ENCODE assay signal across 8 cellular contexts in genomic region chr11:118883368-118884071, GRCh38. TPM values are rescaled to one million over a fixed set of nuclear protein-coding genes. Genes with fewer than 3 reads are reported as not detected.
DNase-seq lines count a peak whose midpoint lies in the region; ATAC-seq and TF ChIP-seq lines count a peak whose summit lies in the region.

TSS of gene CXCR5 (plus strand) at chr11:118883892. CDS start at chr11:118883942, 50 bp downstream.

- in situ Hi-C loops in GM13977 (cut with MboI; ENCODE audit: low pct_unique_long_range_greater_than_20kb, low sequenced_read_pairs, unreplicated experiment), result no loop called here

- peaks cover 5% of the 10 kb centered on the region for H3K4me1 Mint-ChIP-seq in glutamatergic neuron (ENCODE audit: low read depth, unreplicated experiment)
- H3K4me1 Mint-ChIP-seq in mesothelial cell of epicardium, result peaks cover 5% of the 10 kb centered on the region

- H3K36me3 Mint-ChIP-seq in glutamatergic neuron (ENCODE audit: unreplicated experiment) (no peaks in the 10 kb centered on the region), mesothelial cell of epicardium (no peaks in the 10 kb centered on the region)

- no peaks in the 10 kb centered on the region for H3K27me3 Mint-ChIP-seq in glutamatergic neuron (ENCODE audit: unreplicated experiment)
- peaks cover 7% of the 10 kb centered on the region for H3K27me3 Mint-ChIP-seq in mesothelial cell of epicardium (ENCODE audit: low read depth)

- H3K9me3 ChIP-seq in right atrium auricular region, result no peaks in the 10 kb centered on the region

- peak within 1 kb of the TSS; percentile 30 for H3K4me3 Mint-ChIP-seq in glutamatergic neuron (ENCODE audit: unreplicated experiment)
- no peak within 1 kb of the TSS for H3K4me3 Mint-ChIP-seq in mesothelial cell of epicardium

- H3K36me3 ChIP-seq in right atrium auricular region, result no peaks in the 10 kb centered on the region

- DNase-seq in GM13977 (ENCODE audit: low spot score), result peak; percentile 80
- DNase-seq in glutamatergic neuron, result no peak
- DNase-seq in caudate nucleus (lab: John Stamatoyannopoulos, UW), result no peak
- no peak for DNase-seq in right atrium auricular region (ENCODE audit: low spot score)
- no peak for DNase-seq in DMS79 treated with DMSO at 0.1 percent for 48 hours (lab: John Stamatoyannopoulos, UW)
- no peak for DNase-seq in mesothelial cell of epicardium (ENCODE audit: low spot score in 2 of 2, unreplicated experiment in 2 of 2)

- TF ChIP-seq CTCF in GM13977 (IDR thresholded peaks at IDR 0.05; ENCODE audit: extremely low read depth, insufficient read depth, missing control alignments) (peak; percentile 9), glutamatergic neuron (IDR thresholded peaks at IDR 0.05; ENCODE audit: partially characterized antibody, unreplicated experiment) (no peak), right atrium auricular region (IDR thresholded peaks at IDR 0.05) (no peak), mesothelial cell of epicardium (IDR thresholded peaks at IDR 0.05; ENCODE audit: unreplicated experiment) (no peak)

- no peak within 1 kb of the TSS for H3K27ac ChIP-seq in caudate nucleus (ENCODE audit: low read depth, low read length)
- no peak within 1 kb of the TSS for H3K27ac ChIP-seq in right atrium auricular region

- peaks cover 0 to 16% of the 10 kb centered on the region in 2 donors for H3K4me1 ChIP-seq in right atrium auricular region

- H3K4me3 ChIP-seq in right atrium auricular region, result no peak within 1 kb of the TSS

- no peaks in the 10 kb centered on the region for H3K27me3 ChIP-seq in right atrium auricular region

- peak; percentile 76 for ATAC-seq in HG02610 (IDR thresholded peaks at IDR 0.05; ENCODE audit: unreplicated experiment)
- ATAC-seq in SK-N-SH treated with all-trans-retinoic acid at 6 μM for 48 hours, result peak; percentile 10; the same call in 1 of the 3 replicates

- H3K9me3 Mint-ChIP-seq in glutamatergic neuron (ENCODE audit: unreplicated experiment), result peaks cover 2% of the 10 kb centered on the region
- H3K9me3 Mint-ChIP-seq in mesothelial cell of epicardium, result no peaks in the 10 kb centered on the region

- H3K27ac Mint-ChIP-seq in glutamatergic neuron (ENCODE audit: unreplicated experiment) (no peak within 1 kb of the TSS), mesothelial cell of epicardium (no peak within 1 kb of the TSS)

TF ChIP-seq in SK-N-SH treated with all-trans-retinoic acid at 6 μM for 48 hours, 23 proteins besides CTCF, POLR2A, EP300 and RAD21:
- no peak for TF ChIP-seq TOX (CRISPR knock-in tag; IDR thresholded peaks at IDR 0.05; ENCODE audit: borderline replicate concordance)
- no peak for TF ChIP-seq TSHZ2 (CRISPR knock-in tag; IDR thresholded peaks at IDR 0.05)
- TF ChIP-seq CSDC2 (CRISPR knock-in tag; IDR thresholded peaks at IDR 0.05), result no peak
- TF ChIP-seq ZNF565 (CRISPR knock-in tag; conservative IDR thresholded peaks at IDR 0.05; ENCODE audit: low read depth), result no peak
- TF ChIP-seq TCF4 (CRISPR knock-in tag; IDR thresholded peaks at IDR 0.05; ENCODE audit: borderline replicate concordance), result no peak
- TF ChIP-seq CREB5 (CRISPR knock-in tag; IDR thresholded peaks at IDR 0.05; ENCODE audit: low read depth), result no peak
- TF ChIP-seq ZFP30 (CRISPR knock-in tag; IDR thresholded peaks at IDR 0.05), result no peak
- TF ChIP-seq PPARA (CRISPR knock-in tag; IDR thresholded peaks at IDR 0.05; ENCODE audit: borderline replicate concordance), result no peak
- TF ChIP-seq RARB (CRISPR knock-in tag; IDR thresholded peaks at IDR 0.05), result no peak
- no peak for TF ChIP-seq BACH2 (CRISPR knock-in tag; IDR thresholded peaks at IDR 0.05; ENCODE audit: borderline replicate concordance)
- TF ChIP-seq POU6F1 (CRISPR knock-in tag; IDR thresholded peaks at IDR 0.05; ENCODE audit: borderline replicate concordance, low read depth), result no peak
- no peak for TF ChIP-seq ISL1 (CRISPR knock-in tag; IDR thresholded peaks at IDR 0.05)
- TF ChIP-seq ARNTL (CRISPR knock-in tag; IDR thresholded peaks at IDR 0.05; ENCODE audit: borderline replicate concordance, low read depth), result no peak
- no peak for TF ChIP-seq GLIS3 (CRISPR knock-in tag; IDR thresholded peaks at IDR 0.05)
- no peak for TF ChIP-seq ZC3H10 (CRISPR knock-in tag; IDR thresholded peaks at IDR 0.05)
- TF ChIP-seq PATZ1 (CRISPR knock-in tag; IDR thresholded peaks at IDR 0.05; ENCODE audit: borderline replicate concordance), result no peak

RNA-seq across cellular contexts. Expression of gene CXCR5, which starts in this region (rescaled TPM):
- not detected for total RNA-seq in glutamatergic neuron (ENCODE audit: unreplicated experiment)
- under 1 TPM in 1 of 2 donors, not detected in 1; 0.16 TPM for total RNA-seq in right atrium auricular region
- not detected in 3 replicates for total RNA-seq in mesothelial cell of epicardium
